In genomic region chr14:94295360-94296180, GRCh38 we compare ENCODE assay signal across 26 cellular contexts. TPM values are rescaled to one million over a fixed set of nuclear protein-coding genes. Genes with fewer than 3 reads are reported as not detected.
A peak's percentile ranks its signal among the peaks of the same experiment; 100 is the strongest.
DNase-seq lines count a peak whose midpoint lies in the region; ATAC-seq, FAIRE-seq and TF ChIP-seq lines count a peak whose summit lies in the region.
"Had no signal": no experiment of that assay in that cellular context is flagged by ENCODE, and none has a peak within 500 bp of the region (broad histone marks: within the 10 kb centered on the region; RNA-seq: fewer than 3 reads in every experiment).

No MANE protein-coding gene starts in this region.

- TF ChIP-seq EP300 in K562 (IDR thresholded peaks at IDR 0.05; ENCODE audit: low read length), result no peak

- no peak overlapping the region for H3K4me3 Mint-ChIP-seq in activated CD4-positive, alpha-beta T cell treated with anti-CD3 and anti-CD28 coated beads for 36 hours
- no peak overlapping the region for H3K4me3 Mint-ChIP-seq in activated CD4-positive, alpha-beta T cell treated with anti-CD3 and anti-CD28 coated beads, Interleukin-2, amount 10 ng/mL, durations not matched to agents 7 days and 5 days
- H3K4me3 Mint-ChIP-seq: CD14-positive monocyte; CD8-positive, alpha-beta T cell had no signal

- no peaks in the 10 kb centered on the region for H3K9me1 ChIP-seq in K562 (ENCODE audit: control insufficient read depth, insufficient read depth, low read length)

- H4K20me1 ChIP-seq in K562 (replicated peaks; ENCODE audit: control insufficient read depth, insufficient read depth, low read length), result no peaks in the 10 kb centered on the region
- no peaks in the 10 kb centered on the region for H4K20me1 ChIP-seq in hepatocyte (ENCODE audit: insufficient read depth, poor library complexity, severe bottlenecking)
- H4K20me1 ChIP-seq: BLaER1 had no signal

- TF ChIP-seq POLR2A in K562 (conservative IDR thresholded peaks at IDR 0.05) (no peak), right lobe of liver (IDR thresholded peaks at IDR 0.05) (peak; percentile 58)

- no peak for FAIRE-seq in K562 (lab: Jason Lieb, UNC)
- FAIRE-seq: A549, GM12878 had no signal

- H3K27ac Mint-ChIP-seq in activated CD4-positive, alpha-beta T cell treated with anti-CD3 and anti-CD28 coated beads for 36 hours, result peak overlapping the region; percentile 6
- H3K27ac Mint-ChIP-seq in activated CD4-positive, alpha-beta T cell treated with anti-CD3 and anti-CD28 coated beads, Interleukin-2, amount 10 ng/mL, durations not matched to agents 7 days and 5 days, result no peak overlapping the region
- H3K27ac Mint-ChIP-seq: CD14-positive monocyte; CD8-positive, alpha-beta T cell had no signal

- H3K9me3 Mint-ChIP-seq in activated CD4-positive, alpha-beta T cell treated with anti-CD3 and anti-CD28 coated beads for 36 hours (ENCODE audit: low read depth), result peaks cover 7% of the 10 kb centered on the region
- peaks cover 6% of the 10 kb centered on the region for H3K9me3 Mint-ChIP-seq in activated CD4-positive, alpha-beta T cell treated with anti-CD3 and anti-CD28 coated beads, Interleukin-2, amount 10 ng/mL, durations not matched to agents 7 days and 5 days
- H3K9me3 Mint-ChIP-seq: CD8-positive, alpha-beta T cell had no signal

- POLR2A ChIA-PET in activated CD4-positive, alpha-beta T cell treated with anti-CD3 and anti-CD28 coated beads for 36 hours (lab: Charles Lee), result no interaction called here
- POLR2A ChIA-PET in activated CD4-positive, alpha-beta T cell treated with anti-CD3 and anti-CD28 coated beads, Interleukin-2, amount 10 ng/mL, durations not matched to agents 7 days and 5 days (lab: Charles Lee), result no interaction called here
- POLR2A ChIA-PET in K562 (lab: Yijun Ruan, JAX), result no interaction called here

- no peak for TF ChIP-seq RAD21 in K562 (CRISPR knock-in tag; conservative IDR thresholded peaks at IDR 0.05 in 1 of 2, IDR thresholded peaks at IDR 0.05 in 1 of 2)

- no TSS peak for BruUV-seq in K562 (replicated peaks; lab: Mats Ljungman, UMichigan)

- H3K36me3 ChIP-seq in K562 (ENCODE audit: control insufficient read depth, insufficient read depth, low read length) (no peaks in the 10 kb centered on the region), hepatocyte (replicated peaks; ENCODE audit: insufficient read depth, low read depth) (no peaks in the 10 kb centered on the region), right lobe of liver (no peaks in the 10 kb centered on the region)
- H3K36me3 ChIP-seq: BLaER1, HAP-1 had no signal

- WGBS in K562 (ENCODE audit: insufficient coverage, low coverage, missing lambda C conversion rate), result 0% methylated on average over 6 of the region's 9 CpGs
- WGBS in hepatocyte (ENCODE audit: low lambda C conversion rate, missing lambda C conversion rate), result 83% methylated on average over 9 of the region's 9 CpGs
- WGBS in right lobe of liver (ENCODE audit: insufficient coverage, low coverage, low lambda C conversion rate, missing lambda C conversion rate), result 5% methylated on average over 9 of the region's 9 CpGs

- no peak overlapping the region for H2AFZ ChIP-seq in K562 (ENCODE audit: low read depth, low read length)
- H2AFZ ChIP-seq in hepatocyte, result no peak overlapping the region
- H2AFZ ChIP-seq: GM23248 had no signal

- no peak overlapping the region for H3K9ac ChIP-seq in K562 (ENCODE audit: insufficient read depth in 1 of 2, low read depth in 2 of 2, low read length in 2 of 2)
- H3K9ac ChIP-seq: BLaER1, GM23248 had no signal

- H3K27ac ChIP-seq in K562 (ENCODE audit: extremely low read depth, low read depth, low read length) (no peak overlapping the region), hepatocyte (peak overlapping the region; percentile 34), right lobe of liver (peak overlapping the region; percentile 94 to 99 (median 99))
- H3K27ac ChIP-seq: 22Rv1, A549, BLaER1, GM23248, HL-60 had no signal

- peaks cover 7% of the 10 kb centered on the region for H3K4me1 Mint-ChIP-seq in activated CD4-positive, alpha-beta T cell treated with anti-CD3 and anti-CD28 coated beads for 36 hours
- no peaks in the 10 kb centered on the region for H3K4me1 Mint-ChIP-seq in activated CD4-positive, alpha-beta T cell treated with anti-CD3 and anti-CD28 coated beads, Interleukin-2, amount 10 ng/mL, durations not matched to agents 7 days and 5 days
- H3K4me1 Mint-ChIP-seq: CD14-positive monocyte had no signal

- H3K4me1 ChIP-seq in K562 (replicated peaks in 1 of 2; ENCODE audit: control insufficient read depth in 2 of 2, insufficient read depth in 2 of 2, low read length in 2 of 2) (no peaks in the 10 kb centered on the region), hepatocyte (ENCODE audit: insufficient read depth) (peaks cover 38% of the 10 kb centered on the region), right lobe of liver (peaks cover 0 to 59% (median 13%) of the 10 kb centered on the region in 4 donors)
- H3K4me1 ChIP-seq: A549, BLaER1 had no signal

- CTCF ChIA-PET in activated CD4-positive, alpha-beta T cell treated with anti-CD3 and anti-CD28 coated beads for 36 hours (lab: Charles Lee), result interaction anchor here (2.4 kb wide), 1 partner anchor 11 kb away, joined by 6 read pairs; no protein-coding TSS in a partner anchor
- CTCF ChIA-PET in activated CD4-positive, alpha-beta T cell treated with anti-CD3 and anti-CD28 coated beads, Interleukin-2, amount 10 ng/mL, durations not matched to agents 7 days and 5 days (lab: Charles Lee), result no interaction called here
- CTCF ChIA-PET in K562 (lab: Yijun Ruan, JAX; ENCODE audit: low intra/inter-chr PET ratio), result no interaction called here

- no peak overlapping the region for H3K4me3 ChIP-seq in K562
- H3K4me3 ChIP-seq in hepatocyte, result no peak overlapping the region
- no peak overlapping the region for H3K4me3 ChIP-seq in right lobe of liver
- H3K4me3 ChIP-seq: A549, BLaER1, GM12878, GM23248, HAP-1 had no signal

- TF ChIP-seq CTCF in K562 (IDR thresholded peaks at IDR 0.05 in 2 of 3, conservative IDR thresholded peaks at IDR 0.05 in 1 of 3; ENCODE audit: insufficient read depth in 2 of 3, low read depth in 1 of 3, low read length in 3 of 3) (no peak), hepatocyte (IDR thresholded peaks at IDR 0.05; ENCODE audit: poor library complexity) (no peak), right lobe of liver (IDR thresholded peaks at IDR 0.05) (no peak)

- H3K9me3 ChIP-seq in K562 (replicated peaks; ENCODE audit: control insufficient read depth, insufficient read depth, low read depth, low read length) (no peaks in the 10 kb centered on the region), hepatocyte (ENCODE audit: low read depth) (no peaks in the 10 kb centered on the region), right lobe of liver (no peaks in the 10 kb centered on the region)
- H3K9me3 ChIP-seq: A549 had no signal

- H3K79me2 ChIP-seq in K562 (ENCODE audit: control insufficient read depth, insufficient read depth, low read length), result no peaks in the 10 kb centered on the region
- H3K79me2 ChIP-seq in hepatocyte, result no peaks in the 10 kb centered on the region

- H3K27me3 ChIP-seq in K562 (ENCODE audit: control insufficient read depth in 2 of 2, insufficient read depth in 2 of 2, low read length in 2 of 2) (peaks cover 0 to 6% of the 10 kb centered on the region in 2 experiments; a peak in 1 of 5 replicates), hepatocyte (no peaks in the 10 kb centered on the region), right lobe of liver (no peaks in the 10 kb centered on the region)
- H3K27me3 ChIP-seq: BLaER1 had no signal

- no peak for DNase-seq in activated CD4-positive, alpha-beta T cell treated with anti-CD3 and anti-CD28 coated beads for 36 hours
- DNase-seq in activated CD4-positive, alpha-beta T cell treated with anti-CD3 and anti-CD28 coated beads, Interleukin-2, amount 10 ng/mL, durations not matched to agents 7 days and 5 days, result no peak
- no peak for DNase-seq in K562 (ENCODE audit: extremely low read depth in 1 of 4, low spot score in 3 of 4)
- no peak for DNase-seq in hepatocyte (ENCODE audit: low spot score)
- DNase-seq in right lobe of liver, result peak; percentile 54 to 82 (median 66)
- no peak for DNase-seq in cerebellum (ENCODE audit: low spot score)
- no peak for DNase-seq in DMS 273 treated with DMSO at 0.1 percent for 48 hours (lab: John Stamatoyannopoulos, UW)
- DNase-seq: AML-193; Calu3; CD8-positive, alpha-beta T cell; DMS53; DND-41; EL; GM23248; IMR-90 had no signal

- H3K4me2 ChIP-seq in K562 (ENCODE audit: insufficient read depth, low read length), result no peak overlapping the region
- H3K4me2 ChIP-seq in hepatocyte, result no peak overlapping the region
- H3K4me2 ChIP-seq: A549, BLaER1 had no signal

- peaks cover 15% of the 10 kb centered on the region for H3K36me3 Mint-ChIP-seq in activated CD4-positive, alpha-beta T cell treated with anti-CD3 and anti-CD28 coated beads for 36 hours (ENCODE audit: low read depth)
- no peaks in the 10 kb centered on the region for H3K36me3 Mint-ChIP-seq in activated CD4-positive, alpha-beta T cell treated with anti-CD3 and anti-CD28 coated beads, Interleukin-2, amount 10 ng/mL, durations not matched to agents 7 days and 5 days (ENCODE audit: low read depth)
- H3K36me3 Mint-ChIP-seq: CD14-positive monocyte; CD8-positive, alpha-beta T cell had no signal

- H3K27me3 Mint-ChIP-seq in activated CD4-positive, alpha-beta T cell treated with anti-CD3 and anti-CD28 coated beads for 36 hours, result no peaks in the 10 kb centered on the region
- H3K27me3 Mint-ChIP-seq in activated CD4-positive, alpha-beta T cell treated with anti-CD3 and anti-CD28 coated beads, Interleukin-2, amount 10 ng/mL, durations not matched to agents 7 days and 5 days, result peaks cover 2% of the 10 kb centered on the region

- intact Hi-C loops in activated CD4-positive, alpha-beta T cell treated with anti-CD3 and anti-CD28 coated beads for 36 hours (cut with DNase I, micrococcal nuclease), result no loop called here
- intact Hi-C loops in K562 (cut with micrococcal nuclease), result no loop called here
- intact Hi-C loops in right lobe of liver (cut with DNase I), result loop anchor here in 1 of 2 donors (10.0 kb wide), 1 partner anchor 79 kb away; no protein-coding TSS in a partner anchor

- no peaks in the 10 kb centered on the region for H3K9me2 ChIP-seq in hepatocyte (replicated peaks; ENCODE audit: insufficient read depth)

- in situ Hi-C loops in K562 (cut with MboI), result no loop called here

- no peak for ATAC-seq in activated CD4-positive, alpha-beta T cell treated with anti-CD3 and anti-CD28 coated beads for 36 hours
- ATAC-seq in K562 (no peak), right lobe of liver (peak; percentile 38 to 62 (median 53)), HG03565 (IDR thresholded peaks at IDR 0.05; ENCODE audit: unreplicated experiment) (no peak)
- ATAC-seq: A549; CD8-positive, alpha-beta T cell; GM12878 had no signal

RNA-seq across cellular contexts. Expression of gene SERPINA10, which starts 2.5 kb away (rescaled TPM):
- not detected for total RNA-seq in activated CD4-positive, alpha-beta T cell treated with anti-CD3 and anti-CD28 coated beads for 36 hours
- total RNA-seq in activated CD4-positive, alpha-beta T cell treated with anti-CD3 and anti-CD28 coated beads, Interleukin-2, amount 10 ng/mL, durations not matched to agents 7 days and 5 days, result not detected
- total RNA-seq in K562 (2011; cell fraction: chromatin; rRNA removed; ENCODE audit: low replicate concordance), result not detected in 2 replicates
- total RNA-seq in K562 (2011; cell fraction: nucleolus; rRNA removed), result not detected in 2 replicates
- total RNA-seq in K562 (2011; cell fraction: nucleoplasm; rRNA removed), result not detected in 2 replicates
- not detected in 2 replicates for total RNA-seq in K562 (2014; rRNA removed)
- not detected in 2 replicates for total RNA-seq in K562 (2014; rRNA removed; fragmentation: Illumina TruSeq; extraction: Trizol)
- not detected in 2 replicates for total RNA-seq in K562 (2015; rRNA removed; fragmentation: Illumina TruSeq; extraction: Trizol)
- total RNA-seq in K562 (2021), result not detected in 2 replicates
- not detected in 2 replicates for polyA plus RNA-seq in K562 (2011; rRNA removed)
- not detected in 2 replicates for polyA plus RNA-seq in K562 (2011; cell fraction: cytosol; rRNA removed)
- polyA plus RNA-seq in K562 (2011; cell fraction: nucleus; rRNA removed), result not detected in 2 replicates
- not detected in 2 replicates for polyA plus RNA-seq in K562 (2012)
- not detected in 2 replicates for polyA plus RNA-seq in K562 (2014; fragmentation: Illumina TruSeq; extraction: Trizol)
- not detected for polyA plus RNA-seq in K562 (2014; fragmentation: Nextera tagmentation; extraction: Ambion mirVana)
- not detected in 2 replicates for polyA plus RNA-seq in K562 (2014; rRNA removed)
- polyA minus RNA-seq in K562 (2011; rRNA and poly(A)+ RNA removed), result not detected in 2 replicates
- polyA minus RNA-seq in K562 (2011; cell fraction: cytosol; rRNA and poly(A)+ RNA removed), result not detected in 2 replicates
- polyA minus RNA-seq in K562 (2011; cell fraction: nucleus; rRNA and poly(A)+ RNA removed), result not detected in 2 replicates
- 19.1 and 23.0 TPM in 2 replicates for total RNA-seq in hepatocyte
- polyA plus RNA-seq in hepatocyte, result 4.5 and 10.5 TPM in 2 replicates
- 100 to 1,000 TPM; 114 to 400 (median 239) TPM for total RNA-seq in right lobe of liver
- not detected for total RNA-seq in cerebellum
- total RNA-seq: Calu3; CD8-positive, alpha-beta T cell; G401; GM12878; GM23248; H4; HT1080; IMR-90 had no signal
- polyA plus RNA-seq: CD14-positive monocyte, GM12878, GM23248, IMR-90 had no signal

RNA-seq across cellular contexts. Expression of gene SERPINA6, which starts 27.6 kb away (rescaled TPM):
- total RNA-seq in activated CD4-positive, alpha-beta T cell treated with anti-CD3 and anti-CD28 coated beads for 36 hours, result not detected
- total RNA-seq in activated CD4-positive, alpha-beta T cell treated with anti-CD3 and anti-CD28 coated beads, Interleukin-2, amount 10 ng/mL, durations not matched to agents 7 days and 5 days, result not detected
- total RNA-seq in K562 (2011; cell fraction: chromatin; rRNA removed; ENCODE audit: low replicate concordance), result not detected in 2 replicates
- not detected in 2 replicates for total RNA-seq in K562 (2011; cell fraction: nucleolus; rRNA removed)
- total RNA-seq in K562 (2011; cell fraction: nucleoplasm; rRNA removed), result not detected in 2 replicates
- total RNA-seq in K562 (2014; rRNA removed), result not detected in 2 replicates
- total RNA-seq in K562 (2014; rRNA removed; fragmentation: Illumina TruSeq; extraction: Trizol), result not detected in 2 replicates
- not detected in 2 replicates for total RNA-seq in K562 (2015; rRNA removed; fragmentation: Illumina TruSeq; extraction: Trizol)
- total RNA-seq in K562 (2021), result not detected in 2 replicates
- polyA plus RNA-seq in K562 (2011; rRNA removed), result not detected in 2 replicates
- not detected in 2 replicates for polyA plus RNA-seq in K562 (2011; cell fraction: cytosol; rRNA removed)
- not detected in 2 replicates for polyA plus RNA-seq in K562 (2011; cell fraction: nucleus; rRNA removed)
- polyA plus RNA-seq in K562 (2012), result not detected in 2 replicates
- polyA plus RNA-seq in K562 (2014; fragmentation: Illumina TruSeq; extraction: Trizol), result not detected in 2 replicates
- polyA plus RNA-seq in K562 (2014; fragmentation: Nextera tagmentation; extraction: Ambion mirVana), result not detected
- not detected in 2 replicates for polyA plus RNA-seq in K562 (2014; rRNA removed)
- polyA minus RNA-seq in K562 (2011; rRNA and poly(A)+ RNA removed), result not detected in 2 replicates
- polyA minus RNA-seq in K562 (2011; cell fraction: cytosol; rRNA and poly(A)+ RNA removed), result not detected in 2 replicates
- not detected in 2 replicates for polyA minus RNA-seq in K562 (2011; cell fraction: nucleus; rRNA and poly(A)+ RNA removed)
- 132 TPM in 2 replicates for total RNA-seq in hepatocyte
- polyA plus RNA-seq in hepatocyte, result 86.8 and 135 TPM in 2 replicates
- 100 to 1,000 TPM; 185 to 407 (median 236) TPM for total RNA-seq in right lobe of liver
- not detected for total RNA-seq in cerebellum
- total RNA-seq: CD8-positive, alpha-beta T cell; G401; GM23248; IMR-90 had no signal
- polyA plus RNA-seq: CD14-positive monocyte, GM23248, IMR-90 had no signal

Comparison
In these comparisons a context has a peak if more than half of its experiments do, and no peak if none do; other contexts are left out.
1. ATAC-seq: peak in right lobe of liver (4 of 4); none in activated CD4-positive, alpha-beta T cell treated with anti-CD3 and anti-CD28 coated beads for 36 hours (single experiment), K562 (single experiment) and HG03565 (single experiment).
2. DNase-seq: peak in right lobe of liver (3 of 3); none in activated CD4-positive, alpha-beta T cell treated with anti-CD3 and anti-CD28 coated beads for 36 hours (single experiment), activated CD4-positive, alpha-beta T cell treated with anti-CD3 and anti-CD28 coated beads, Interleukin-2, amount 10 ng/mL, durations not matched to agents 7 days and 5 days (single experiment), K562 (0 of 4), hepatocyte (single experiment), cerebellum (single experiment) and DMS 273 treated with DMSO at 0.1 percent for 48 hours (single experiment).
3. RNA of gene SERPINA10, which starts 2.5 kb away (total RNA-seq): 114 to 400 TPM in right lobe of liver and 19.1 to 23.0 TPM in hepatocyte; not detected in activated CD4-positive, alpha-beta T cell treated with anti-CD3 and anti-CD28 coated beads for 36 hours, not detected in activated CD4-positive, alpha-beta T cell treated with anti-CD3 and anti-CD28 coated beads, Interleukin-2, amount 10 ng/mL, durations not matched to agents 7 days and 5 days, not detected in K562 and not detected in cerebellum (single experiment); every median in the first group is over 10 times any median in the second.
4. RNA of gene SERPINA6, which starts 27.6 kb away (total RNA-seq): 185 to 407 TPM in right lobe of liver and 132 TPM in hepatocyte; not detected in activated CD4-positive, alpha-beta T cell treated with anti-CD3 and anti-CD28 coated beads for 36 hours, not detected in activated CD4-positive, alpha-beta T cell treated with anti-CD3 and anti-CD28 coated beads, Interleukin-2, amount 10 ng/mL, durations not matched to agents 7 days and 5 days, not detected in K562 and not detected in cerebellum (single experiment); every median in the first group is over 100 times any median in the second.